Comparison of ENCODE assay signal across 1 cellular context in the genomic region with DNA sequence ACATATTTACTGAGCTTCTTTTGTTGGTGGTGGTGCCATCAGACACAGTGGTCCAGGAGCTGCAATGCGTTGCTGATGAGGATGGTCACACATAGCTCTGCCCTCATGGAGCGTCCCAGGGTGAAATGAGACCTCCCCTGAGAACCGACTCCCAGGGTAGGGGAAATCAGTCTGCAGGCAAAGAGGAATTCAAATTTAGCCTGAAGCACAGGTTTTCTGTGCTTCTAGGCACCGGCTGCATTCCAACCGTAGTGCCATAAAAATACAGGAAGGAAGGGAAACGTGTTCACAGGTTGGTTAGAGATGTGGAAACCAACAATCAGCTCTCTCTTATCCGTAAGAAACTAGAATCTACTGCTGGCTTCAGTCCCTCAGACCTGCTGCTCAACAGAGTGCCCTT.
TF ChIP-seq lines count a peak whose summit lies in the region.

No MANE protein-coding gene starts in this region.

TF ChIP-seq in endothelial cell of umbilical vein, 7 proteins besides CTCF, POLR2A, EP300 and RAD21:
- no peak for TF ChIP-seq GATA2 (IDR thresholded peaks at IDR 0.05; ENCODE audit: insufficient read depth, insufficient read length, low read depth, low read length)
TF ChIP-seq in endothelial cell of umbilical vein: peak in this region for 0.
